Comparison of ENCODE assay signal across 30 cellular contexts in genomic region chrX:68461541-68461940, GRCh38. TPM values are rescaled to one million over a fixed set of nuclear protein-coding genes. Genes with fewer than 3 reads are reported as not detected.
"Had no signal": no experiment of that assay in that cellular context is flagged by ENCODE, and none has a peak within 500 bp of the region (broad histone marks: within the 10 kb centered on the region; RNA-seq: fewer than 3 reads in every experiment).

No MANE protein-coding gene starts in this region.

- H2AFZ ChIP-seq: hepatocyte had no signal

- DNase-seq: activated CD4-positive, alpha-beta memory T cell treated with anti-CD3 and anti-CD28 coated beads for 36 hours; activated CD4-positive, alpha-beta T cell treated with anti-CD3 and anti-CD28 coated beads, Interleukin-2, amount 10 ng/mL, durations not matched to agents 24 days and 14 days; activated CD4-positive, CD25-positive, alpha-beta regulatory T cell treated with anti-CD3 and anti-CD28 coated beads, Interleukin-2, amount 50 U/mL, for 72 hours; activated CD8-positive, alpha-beta memory T cell treated with anti-CD3 and anti-CD28 coated beads, Interleukin-2, amount 50 U/mL, for 4 hours; activated effector memory CD4-positive, alpha-beta T cell treated with anti-CD3 and anti-CD28 coated beads, Interleukin-2, amount 50 U/mL, for 16 hours; activated naive CD4-positive, alpha-beta T cell treated with anti-CD3 and anti-CD28 coated beads for 36 hours; activated naive CD8-positive, alpha-beta T cell treated with anti-CD3 and anti-CD28 coated beads for 36 hours; activated T-cell treated with anti-CD3 and anti-CD28 coated beads, Interleukin-2, amount 50 U/mL, for 1 hour; adrenal gland; dorsolateral prefrontal cortex; effector memory CD4-positive, alpha-beta T cell; erythroblast; islet precursor cell; left cardiac atrium; left ventricle myocardium superior; naive B cell; nephron progenitor cell; stimulated activated CD4-positive, alpha-beta T cell treated with anti-CD3 and anti-CD28 coated beads, Interleukin-4, amount 100 ng/mL, for 4 hours; stimulated activated CD8-positive, alpha-beta memory T cell treated with anti-CD3 and anti-CD28 coated beads, Interleukin-4, amount 100 ng/mL, for 48 hours; stomach; thyroid gland; upper lobe of left lung had no signal

- ATAC-seq: gastroesophageal sphincter; left cardiac atrium; sciatic nerve; stimulated activated memory B cell treated with anti-CD40 and anti-IgM and Interleukin-4, amounts not matched to agents 10 μg/mL and 1 μg/mL and 100 μg/mL, for 72 hours had no signal

- H3K4me3 ChIP-seq: adrenal gland, ascending aorta, coronary artery, dorsolateral prefrontal cortex, gastroesophageal sphincter, hepatocyte, stomach, thyroid gland, upper lobe of left lung had no signal

- FAIRE-seq: small intestine had no signal

- H3K27ac ChIP-seq: adrenal gland, ascending aorta, coronary artery, dorsolateral prefrontal cortex, gastroesophageal sphincter, hepatocyte, neutrophil, stomach, thyroid gland had no signal

- H3K4me1 ChIP-seq: adrenal gland, ascending aorta, gastroesophageal sphincter, thyroid gland had no signal

- H3K9me3 ChIP-seq: adrenal gland, ascending aorta, gastroesophageal sphincter, neutrophil, stomach, thyroid gland, upper lobe of left lung had no signal

- H3K4me2 ChIP-seq: hepatocyte had no signal

- H3K36me3 ChIP-seq: adrenal gland, ascending aorta, gastroesophageal sphincter, neutrophil, stomach, thyroid gland, upper lobe of left lung had no signal

- H3K79me2 ChIP-seq: hepatocyte had no signal

- H3K27me3 ChIP-seq: ascending aorta, gastroesophageal sphincter, hepatocyte, neutrophil, stomach, thyroid gland, upper lobe of left lung had no signal

RNA-seq across cellular contexts. Expression of gene OPHN1, which starts 28.2 kb away (rescaled TPM):
- total RNA-seq: activated naive CD4-positive, alpha-beta T cell treated with anti-CD3 and anti-CD28 coated beads for 36 hours; activated naive CD8-positive, alpha-beta T cell treated with anti-CD3 and anti-CD28 coated beads for 36 hours had no signal
